7 cellular contexts compared by ENCODE assay signal in the genomic region with DNA sequence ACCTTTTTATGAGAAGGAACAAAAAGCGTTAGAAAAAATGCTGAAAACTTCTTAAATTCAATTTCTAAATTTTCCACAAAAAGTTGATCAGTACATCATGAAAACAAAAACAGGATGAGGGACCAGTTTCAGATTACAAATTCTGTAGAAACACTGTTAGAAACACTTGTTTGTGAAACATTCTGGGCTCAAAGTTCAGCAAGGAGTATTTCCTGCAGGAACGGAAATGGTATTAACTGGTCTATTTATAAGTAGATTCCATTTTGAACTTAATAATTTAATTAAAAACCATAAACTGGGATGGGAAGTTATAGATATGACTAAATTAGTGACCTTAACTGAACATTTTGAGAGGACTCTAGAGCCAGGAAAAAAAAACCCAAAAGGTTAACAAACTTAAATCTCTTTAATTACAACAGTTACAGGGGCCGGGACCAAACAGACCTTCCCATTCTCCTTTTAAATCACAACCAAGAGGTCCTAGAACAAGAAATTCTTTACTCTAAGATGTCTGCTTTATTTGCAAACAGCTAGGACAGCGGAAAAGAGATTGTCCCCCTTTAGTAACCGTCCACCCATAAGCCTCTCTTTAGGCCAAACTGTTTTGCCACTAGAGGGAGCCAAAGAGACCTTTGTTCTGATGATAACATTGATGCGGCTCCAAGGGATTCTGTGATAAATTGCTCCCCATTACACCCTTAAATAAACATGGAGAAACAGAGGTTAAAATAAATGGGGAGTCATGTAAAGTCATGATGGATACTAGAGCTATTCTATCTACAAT.
A peak's percentile ranks its signal among the peaks of the same experiment; 100 is the strongest.
DNase-seq lines count a peak whose midpoint lies in the region; ATAC-seq and TF ChIP-seq lines count a peak whose summit lies in the region.

No MANE protein-coding gene starts in this region.

- in situ Hi-C loops in GM13977 (cut with MboI; ENCODE audit: low pct_unique_long_range_greater_than_20kb, low sequenced_read_pairs, unreplicated experiment) = no loop called here

- TF ChIP-seq POLR2A in gastroesophageal sphincter (IDR thresholded peaks at IDR 0.05) = no peak

- peak; percentile 40 for TF ChIP-seq RAD21 in Ishikawa (IDR thresholded peaks at IDR 0.05; ENCODE audit: low read depth)

- H3K4me1 ChIP-seq in gastroesophageal sphincter = no peaks in the 10 kb centered on the region

- DNase-seq in COLO668 (lab: John Stamatoyannopoulos, UW; ENCODE audit: unreplicated experiment) (peak; percentile 3), GM13977 (ENCODE audit: low spot score) (peak; percentile 5), left kidney (ENCODE audit: low read depth, low spot score) (peak; percentile 57)
- peak; percentile 3 for DNase-seq in activated naive CD8-positive, alpha-beta T cell treated with anti-CD3 and anti-CD28 coated beads for 36 hours

- WGBS in gastroesophageal sphincter (ENCODE audit: low coverage in 1 of 2), 2 donors = 78 to 79% methylated on average over 6 of the region's 6 CpGs

- H3K4me3 Mint-ChIP-seq in activated naive CD8-positive, alpha-beta T cell treated with anti-CD3 and anti-CD28 coated beads for 36 hours = no peak overlapping the region

- H3K36me3 ChIP-seq in gastroesophageal sphincter = no peaks in the 10 kb centered on the region

- H3K27ac Mint-ChIP-seq in activated naive CD8-positive, alpha-beta T cell treated with anti-CD3 and anti-CD28 coated beads for 36 hours = no peak overlapping the region

- peaks cover 2% of the 10 kb centered on the region for H3K9me3 Mint-ChIP-seq in activated naive CD8-positive, alpha-beta T cell treated with anti-CD3 and anti-CD28 coated beads for 36 hours

- H3K36me3 Mint-ChIP-seq in activated naive CD8-positive, alpha-beta T cell treated with anti-CD3 and anti-CD28 coated beads for 36 hours = no peaks in the 10 kb centered on the region

- H3K4me1 Mint-ChIP-seq in activated naive CD8-positive, alpha-beta T cell treated with anti-CD3 and anti-CD28 coated beads for 36 hours = no peaks in the 10 kb centered on the region

- H3K27me3 ChIP-seq in gastroesophageal sphincter = no peaks in the 10 kb centered on the region

- no peak for ATAC-seq in GM21381 (IDR thresholded peaks at IDR 0.05; ENCODE audit: unreplicated experiment)
- ATAC-seq in gastroesophageal sphincter = no peak

- TF ChIP-seq CTCF in GM13977 (IDR thresholded peaks at IDR 0.05; ENCODE audit: extremely low read depth, insufficient read depth, missing control alignments) = peak; percentile 75
- TF ChIP-seq CTCF in gastroesophageal sphincter (IDR thresholded peaks at IDR 0.05) = peak in 1 of 4 experiments; percentile 51

- no peak for TF ChIP-seq EP300 in Ishikawa (IDR thresholded peaks at IDR 0.05; ENCODE audit: borderline replicate concordance)
- no peak for TF ChIP-seq EP300 in gastroesophageal sphincter (IDR thresholded peaks at IDR 0.05)

- H3K27me3 Mint-ChIP-seq in activated naive CD8-positive, alpha-beta T cell treated with anti-CD3 and anti-CD28 coated beads for 36 hours = no peaks in the 10 kb centered on the region

- peaks cover 0 to 6% (median 0%) of the 10 kb centered on the region in 3 donors for H3K9me3 ChIP-seq in gastroesophageal sphincter

- H3K4me3 ChIP-seq in gastroesophageal sphincter = no peak overlapping the region

- H3K27ac ChIP-seq in gastroesophageal sphincter = no peak overlapping the region

TF ChIP-seq in Ishikawa, 13 proteins besides CTCF, POLR2A, EP300 and RAD21:
- TF ChIP-seq CEBPB (IDR thresholded peaks at IDR 0.05) (no peak), TEAD4 (IDR thresholded peaks at IDR 0.05) (no peak), CREB1 (IDR thresholded peaks at IDR 0.05; ENCODE audit: low read depth) (no peak), ZBTB7A (IDR thresholded peaks at IDR 0.05; ENCODE audit: low read depth) (no peak), NFIC (IDR thresholded peaks at IDR 0.05) (no peak), EGR1 (IDR thresholded peaks at IDR 0.05) (no peak), FOXM1 (IDR thresholded peaks at IDR 0.05; ENCODE audit: borderline replicate concordance, low read depth) (no peak), TAF1 (IDR thresholded peaks at IDR 0.05; ENCODE audit: low read depth) (no peak), YY1 (IDR thresholded peaks at IDR 0.05; ENCODE audit: low read depth) (no peak), TCF12 (IDR thresholded peaks at IDR 0.05; ENCODE audit: low read depth) (no peak)
- TF ChIP-seq, protein P1, sequence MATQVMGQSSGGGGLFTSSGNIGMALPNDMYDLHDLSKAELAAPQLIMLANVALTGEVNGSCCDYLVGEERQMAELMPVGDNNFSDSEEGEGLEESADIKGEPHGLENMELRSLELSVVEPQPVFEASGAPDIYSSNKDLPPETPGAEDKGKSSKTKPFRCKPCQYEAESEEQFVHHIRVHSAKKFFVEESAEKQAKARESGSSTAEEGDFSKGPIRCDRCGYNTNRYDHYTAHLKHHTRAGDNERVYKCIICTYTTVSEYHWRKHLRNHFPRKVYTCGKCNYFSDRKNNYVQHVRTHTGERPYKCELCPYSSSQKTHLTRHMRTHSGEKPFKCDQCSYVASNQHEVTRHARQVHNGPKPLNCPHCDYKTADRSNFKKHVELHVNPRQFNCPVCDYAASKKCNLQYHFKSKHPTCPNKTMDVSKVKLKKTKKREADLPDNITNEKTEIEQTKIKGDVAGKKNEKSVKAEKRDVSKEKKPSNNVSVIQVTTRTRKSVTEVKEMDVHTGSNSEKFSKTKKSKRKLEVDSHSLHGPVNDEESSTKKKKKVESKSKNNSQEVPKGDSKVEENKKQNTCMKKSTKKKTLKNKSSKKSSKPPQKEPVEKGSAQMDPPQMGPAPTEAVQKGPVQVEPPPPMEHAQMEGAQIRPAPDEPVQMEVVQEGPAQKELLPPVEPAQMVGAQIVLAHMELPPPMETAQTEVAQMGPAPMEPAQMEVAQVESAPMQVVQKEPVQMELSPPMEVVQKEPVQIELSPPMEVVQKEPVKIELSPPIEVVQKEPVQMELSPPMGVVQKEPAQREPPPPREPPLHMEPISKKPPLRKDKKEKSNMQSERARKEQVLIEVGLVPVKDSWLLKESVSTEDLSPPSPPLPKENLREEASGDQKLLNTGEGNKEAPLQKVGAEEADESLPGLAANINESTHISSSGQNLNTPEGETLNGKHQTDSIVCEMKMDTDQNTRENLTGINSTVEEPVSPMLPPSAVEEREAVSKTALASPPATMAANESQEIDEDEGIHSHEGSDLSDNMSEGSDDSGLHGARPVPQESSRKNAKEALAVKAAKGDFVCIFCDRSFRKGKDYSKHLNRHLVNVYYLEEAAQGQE (IDR thresholded peaks at IDR 0.05; ENCODE audit: low read depth) = no peak
- TF ChIP-seq, protein P2, sequence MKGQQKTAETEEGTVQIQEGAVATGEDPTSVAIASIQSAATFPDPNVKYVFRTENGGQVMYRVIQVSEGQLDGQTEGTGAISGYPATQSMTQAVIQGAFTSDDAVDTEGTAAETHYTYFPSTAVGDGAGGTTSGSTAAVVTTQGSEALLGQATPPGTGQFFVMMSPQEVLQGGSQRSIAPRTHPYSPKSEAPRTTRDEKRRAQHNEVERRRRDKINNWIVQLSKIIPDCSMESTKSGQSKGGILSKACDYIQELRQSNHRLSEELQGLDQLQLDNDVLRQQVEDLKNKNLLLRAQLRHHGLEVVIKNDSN (IDR thresholded peaks at IDR 0.05) = no peak
- TF ChIP-seq, protein P3, sequence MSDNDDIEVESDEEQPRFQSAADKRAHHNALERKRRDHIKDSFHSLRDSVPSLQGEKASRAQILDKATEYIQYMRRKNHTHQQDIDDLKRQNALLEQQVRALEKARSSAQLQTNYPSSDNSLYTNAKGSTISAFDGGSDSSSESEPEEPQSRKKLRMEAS (IDR thresholded peaks at IDR 0.05) = no peak
TF ChIP-seq in Ishikawa: peak in this region for 0.

Comparison
In these comparisons a context has a peak if more than half of its experiments do, and no peak if none do; other contexts are left out.
1. DNase-seq: peak in every context shown above with its lines; median percentile 57 in left kidney; 5 in GM13977; 3 in COLO668; 3 in activated naive CD8-positive, alpha-beta T cell treated with anti-CD3 and anti-CD28 coated beads for 36 hours.